32 cellular contexts compared by ENCODE assay signal in the genomic region with DNA sequence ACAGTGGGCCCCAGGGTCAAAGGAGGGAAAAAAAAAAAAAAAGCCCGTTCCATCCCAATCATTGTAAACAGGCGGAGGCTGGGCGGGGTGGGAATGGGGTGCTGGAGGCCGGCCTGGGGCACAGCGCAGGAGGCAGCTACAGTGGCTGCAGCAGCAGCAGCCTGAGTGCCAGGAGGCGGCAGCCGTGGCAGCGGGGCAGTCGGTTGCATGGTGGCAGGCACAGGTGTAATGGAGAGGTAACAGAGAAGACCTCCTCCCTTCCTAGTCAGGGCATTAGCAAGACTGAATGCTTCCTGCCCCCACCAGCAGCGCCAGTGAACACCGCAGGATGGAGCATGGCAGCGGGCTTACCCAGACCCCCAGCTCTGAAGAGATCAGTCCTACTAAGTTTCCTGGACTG.
"Had no signal": no experiment of that assay in that cellular context is flagged by ENCODE, and none has a peak within 500 bp of the region (broad histone marks: within the 10 kb centered on the region; RNA-seq: fewer than 3 reads in every experiment).

No MANE protein-coding gene starts in this region.

- FAIRE-seq: astrocyte, TTC549 had no signal

- H3K4me3 ChIP-seq: body of pancreas, breast epithelium had no signal

- ATAC-seq: activated CD4-positive, alpha-beta T cell treated with anti-CD3 and anti-CD28 coated beads for 36 hours; activated CD4-positive, CD25-positive, alpha-beta regulatory T cell treated with anti-CD3 and anti-CD28 coated beads, Interleukin-2, amount 50 U/mL, for 24 hours; activated CD8-positive, alpha-beta memory T cell treated with anti-CD3 and anti-CD28 coated beads, Interleukin-2, amount 10 ng/mL, durations not matched to agents 7 days and 5 days; activated CD8-positive, alpha-beta T cell treated with anti-CD3 and anti-CD28 coated beads, Interleukin-2, amount 10 ng/mL, durations not matched to agents 7 days and 5 days; activated naive CD8-positive, alpha-beta T cell treated with anti-CD3 and anti-CD28 coated beads, Interleukin-2, amount 50 U/mL, for 24 hours; body of pancreas; WTC11 had no signal

- H3K27me3 ChIP-seq: body of pancreas, brain microvascular endothelial cell, breast epithelium had no signal

- H3K27ac ChIP-seq: body of pancreas, brain microvascular endothelial cell, breast epithelium, WERI-Rb-1 had no signal

- H3K4me1 ChIP-seq: body of pancreas, breast epithelium had no signal

- H3K36me3 ChIP-seq: brain microvascular endothelial cell, breast epithelium, WERI-Rb-1 had no signal

- DNase-seq: activated CD4-positive, alpha-beta memory T cell treated with anti-CD3 and anti-CD28 coated beads, Interleukin-2, amount 10 ng/mL, durations not matched to agents 7 days and 5 days; activated CD4-positive, alpha-beta T cell treated with anti-CD3 and anti-CD28 coated beads for 1 hour; activated CD4-positive, alpha-beta T cell treated with anti-CD3 and anti-CD28 coated beads for 36 hours; activated CD4-positive, alpha-beta T cell treated with anti-CD3 and anti-CD28 coated beads for 48 hours; activated CD4-positive, alpha-beta T cell treated with anti-CD3 and anti-CD28 coated beads, Interleukin-2, amount 10 ng/mL, durations not matched to agents 7 days and 5 days; activated CD4-positive, alpha-beta T cell treated with anti-CD3 and anti-CD28 coated beads, Interleukin-2, amount 50 U/mL, for 48 hours; activated CD4-positive, CD25-positive, alpha-beta regulatory T cell; activated CD8-positive, alpha-beta memory T cell treated with anti-CD3 and anti-CD28 coated beads for 24 hours; activated CD8-positive, alpha-beta memory T cell treated with anti-CD3 and anti-CD28 coated beads, Interleukin-2, amount 10 ng/mL, durations not matched to agents 7 days and 5 days; activated CD8-positive, alpha-beta memory T cell treated with anti-CD3 and anti-CD28 coated beads, Interleukin-2, amount 50 U/mL, for 48 hours; activated CD8-positive, alpha-beta T cell treated with anti-CD3 and anti-CD28 coated beads, Interleukin-2, amount 10 ng/mL, durations not matched to agents 7 days and 5 days; activated effector memory CD4-positive, alpha-beta T cell treated with Interleukin-2 at 50 U/mL for 16 hours; activated naive CD4-positive, alpha-beta T cell treated with anti-CD3 and anti-CD28 coated beads, Interleukin-2, amount 10 ng/mL, durations not matched to agents 7 days and 5 days; activated naive CD4-positive, alpha-beta T cell treated with Interleukin-2 at 50 U/mL for 16 hours; activated naive CD8-positive, alpha-beta T cell treated with anti-CD3 and anti-CD28 coated beads, Interleukin-2, amount 10 ng/mL, durations not matched to agents 7 days and 5 days; activated naive CD8-positive, alpha-beta T cell treated with anti-CD3 and anti-CD28 coated beads, Interleukin-2, amount 50 U/mL, for 24 hours; activated T-cell treated with anti-CD3 and anti-CD28 coated beads, Interleukin-2, amount 50 U/mL, for 24 hours; activated T-cell treated with anti-CD3 and anti-CD28 coated beads, Interleukin-2, amount 50 U/mL, for 48 hours; amygdala; body of pancreas; brain microvascular endothelial cell; central memory CD4-positive, alpha-beta T cell; SW 1271; T-helper 1 cell; T-helper 2 cell; T-helper 9 cell; WERI-Rb-1 had no signal

- H3K9me3 ChIP-seq: body of pancreas, breast epithelium had no signal
